13 cellular contexts compared by ENCODE assay signal in the genomic region with DNA sequence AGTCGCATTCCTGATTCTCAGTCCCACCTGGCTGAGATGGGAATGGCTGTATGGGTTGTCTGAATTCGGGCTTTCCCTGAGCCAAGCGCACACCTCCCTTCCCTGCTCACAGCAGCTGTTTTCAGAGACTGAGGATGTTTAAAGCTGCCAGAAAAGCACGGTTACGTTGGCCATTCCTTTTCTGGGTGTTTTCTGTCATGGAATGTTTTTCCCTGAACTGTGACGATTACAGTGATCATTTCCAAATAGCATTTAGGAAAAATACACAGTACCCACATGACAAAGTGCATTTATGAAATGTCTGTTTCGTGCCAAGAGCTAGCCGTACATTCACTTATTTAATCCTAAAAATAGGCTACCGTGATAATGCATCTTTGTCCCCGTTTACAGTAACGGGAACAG. TPM values are rescaled to one million over a fixed set of nuclear protein-coding genes. Genes with fewer than 3 reads are reported as not detected.
DNase-seq lines count a peak whose midpoint lies in the region; ATAC-seq and TF ChIP-seq lines count a peak whose summit lies in the region.
"Had no signal": no experiment of that assay in that cellular context is flagged by ENCODE, and none has a peak within 500 bp of the region (broad histone marks: within the 10 kb centered on the region; RNA-seq: fewer than 3 reads in every experiment).

No MANE protein-coding gene starts in this region.

- peak overlapping the region in 1 of 2 experiments; percentile 86; a peak in 2 of 4 replicates for H3K27ac ChIP-seq in SK-N-SH (ENCODE audit: low read depth in 2 of 2, low read length in 1 of 2)

- H3K27me3 ChIP-seq in SK-N-SH (ENCODE audit: insufficient read depth) = no peaks in the 10 kb centered on the region

- CTCF ChIA-PET in SK-N-SH (lab: Yijun Ruan, JAX) = no interaction called here

- no peak for DNase-seq in SK-N-SH
- DNase-seq in dedifferentiated amniotic fluid mesenchymal stem cell (ENCODE audit: extremely low spot score) = peak; percentile 86
- DNase-seq in left ventricle myocardium superior = peak; percentile 26
- peak; percentile 44 for DNase-seq in stromal cell of bone marrow (ENCODE audit: low read depth)
- no peak for DNase-seq in NCI-H1105 (lab: John Stamatoyannopoulos, UW)
- DNase-seq in DMS153 (lab: John Stamatoyannopoulos, UW) = no peak
- no peak for DNase-seq in pons (ENCODE audit: low spot score)
- no peak for DNase-seq in midbrain (lab: John Stamatoyannopoulos, UW)
- DNase-seq: CD4-positive, alpha-beta T cell; effector memory CD8-positive, alpha-beta T cell; GDM1; MV-4-11 had no signal

- no peaks in the 10 kb centered on the region for H4K20me1 ChIP-seq in SK-N-SH (ENCODE audit: insufficient read depth)

- no peak for TF ChIP-seq RAD21 in SK-N-SH (IDR thresholded peaks at IDR 0.05; ENCODE audit: low read length)

- intact Hi-C loops in left ventricle myocardium superior (cut with micrococcal nuclease) = no loop called here

- H2AFZ ChIP-seq in SK-N-SH (ENCODE audit: low read depth) = no peak overlapping the region

- TF ChIP-seq CTCF in SK-N-SH (IDR thresholded peaks at IDR 0.05) = no peak

- H3K4me1 ChIP-seq in SK-N-SH (ENCODE audit: control insufficient read depth in 1 of 2, insufficient read depth in 2 of 2, low read depth in 1 of 2, low read length in 1 of 2) = peaks cover 2 to 28% of the 10 kb centered on the region in 2 experiments; a peak in 3 of 4 replicates

- H3K36me3 ChIP-seq in SK-N-SH (replicated peaks in 1 of 2; ENCODE audit: control insufficient read depth in 1 of 2, insufficient read depth in 2 of 2, low read length in 1 of 2) = peaks cover 4 to 23% of the 10 kb centered on the region in 2 experiments

- H3K79me2 ChIP-seq in SK-N-SH (ENCODE audit: insufficient read depth) = peaks cover 86% of the 10 kb centered on the region

- 59% methylated on average over 11 of the region's 11 CpGs for WGBS in SK-N-SH (ENCODE audit: low lambda C conversion rate)

- H3F3A ChIP-seq in SK-N-SH (replicated peaks; ENCODE audit: insufficient read depth) = peaks cover 11% of the 10 kb centered on the region

- H3K9me3 ChIP-seq in SK-N-SH = no peaks in the 10 kb centered on the region

- peak; percentile 63 for ATAC-seq in left ventricle myocardium superior
- ATAC-seq: effector memory CD8-positive, alpha-beta T cell; stimulated activated memory B cell treated with anti-CD40 and anti-IgM and Interleukin-4, amounts not matched to agents 10 μg/mL and 1 μg/mL and 100 μg/mL, for 72 hours had no signal

- no peak overlapping the region for H3K4me3 ChIP-seq in SK-N-SH (ENCODE audit: low read depth in 2 of 2, low read length in 1 of 2)

- POLR2A ChIA-PET in SK-N-SH (lab: Yijun Ruan, JAX) = no interaction called here

- TF ChIP-seq EP300 in SK-N-SH (IDR thresholded peaks at IDR 0.05; ENCODE audit: borderline replicate concordance in 1 of 2, low read depth in 1 of 2, low read length in 1 of 2) = no peak

- H3K9me2 ChIP-seq in SK-N-SH = no peaks in the 10 kb centered on the region

- peak overlapping the region; percentile 5; the same call in 1 of the 2 replicates for H3K4me2 ChIP-seq in SK-N-SH

- H3K9ac ChIP-seq in SK-N-SH = no peak overlapping the region

TF ChIP-seq in SK-N-SH, 30 proteins besides CTCF, POLR2A, EP300 and RAD21:
- TF ChIP-seq RXRA (IDR thresholded peaks at IDR 0.05; ENCODE audit: borderline replicate concordance, low read depth) = no peak
- no peak for TF ChIP-seq FOXM1 (IDR thresholded peaks at IDR 0.05; ENCODE audit: low read depth)
- TF ChIP-seq, protein P1, sequence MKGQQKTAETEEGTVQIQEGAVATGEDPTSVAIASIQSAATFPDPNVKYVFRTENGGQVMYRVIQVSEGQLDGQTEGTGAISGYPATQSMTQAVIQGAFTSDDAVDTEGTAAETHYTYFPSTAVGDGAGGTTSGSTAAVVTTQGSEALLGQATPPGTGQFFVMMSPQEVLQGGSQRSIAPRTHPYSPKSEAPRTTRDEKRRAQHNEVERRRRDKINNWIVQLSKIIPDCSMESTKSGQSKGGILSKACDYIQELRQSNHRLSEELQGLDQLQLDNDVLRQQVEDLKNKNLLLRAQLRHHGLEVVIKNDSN (IDR thresholded peaks at IDR 0.05; ENCODE audit: borderline replicate concordance, low read depth) = no peak
- TF ChIP-seq POLR2AphosphoS5 (IDR thresholded peaks at IDR 0.05; ENCODE audit: low read depth, low read length) = no peak
- no peak for TF ChIP-seq TEAD4 (IDR thresholded peaks at IDR 0.05; ENCODE audit: borderline replicate concordance, insufficient read depth)

RNA-seq across cellular contexts. Expression of a gene that starts 36.7 kb away (rescaled TPM):
- 35.3 and 40.0 TPM in 2 replicates for polyA plus RNA-seq in SK-N-SH (2012; rRNA removed)
- 28.3 and 33.0 TPM in 2 replicates for polyA plus RNA-seq in SK-N-SH (2012; cell fraction: cytosol; rRNA removed)
- 56.9 and 66.8 TPM in 2 replicates for polyA plus RNA-seq in SK-N-SH (2012; cell fraction: nucleus; rRNA removed)
- total RNA-seq in left ventricle myocardium superior = 14.7 TPM

Comparison
In these comparisons a context has a peak if more than half of its experiments do, and no peak if none do; other contexts are left out.
1. DNase-seq: peak in dedifferentiated amniotic fluid mesenchymal stem cell (single experiment), left ventricle myocardium superior (single experiment) and stromal cell of bone marrow (single experiment); none in SK-N-SH (single experiment), NCI-H1105 (single experiment), DMS153 (single experiment), pons (single experiment) and midbrain (single experiment).